Comparison of ENCODE assay signal across 17 cellular contexts in the genomic region with DNA sequence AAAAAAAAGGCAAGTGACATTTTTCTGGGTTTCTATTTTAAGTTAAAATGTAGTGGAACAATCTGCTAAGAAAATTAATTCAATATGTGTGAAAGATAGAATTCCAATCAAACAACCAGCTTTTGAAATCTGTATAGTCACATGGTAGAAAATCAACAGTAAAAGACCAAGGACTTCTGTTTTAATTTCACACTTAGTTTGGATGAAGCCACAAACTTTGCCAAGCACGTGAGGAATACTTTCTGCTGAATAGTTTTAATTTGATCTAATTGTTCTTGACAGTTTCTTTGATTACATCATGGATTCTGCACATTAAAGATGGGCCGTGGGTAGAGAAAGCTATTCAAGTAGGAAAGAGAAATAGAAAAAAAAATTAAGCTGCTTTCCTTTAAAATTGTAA.
DNase-seq lines count a peak whose midpoint lies in the region; ATAC-seq and TF ChIP-seq lines count a peak whose summit lies in the region.
"Had no signal": no experiment of that assay in that cellular context is flagged by ENCODE, and none has a peak within 500 bp of the region (broad histone marks: within the 10 kb centered on the region; RNA-seq: fewer than 3 reads in every experiment).

No MANE protein-coding gene starts in this region.

- no peaks in the 10 kb centered on the region for H3F3A ChIP-seq in GM23248 (ENCODE audit: insufficient read depth)

- in situ Hi-C loops in GM23248 (cut with MboI), result no loop called here

- H4K20me1 ChIP-seq in GM23248 (ENCODE audit: insufficient read depth), result no peaks in the 10 kb centered on the region

- H3K27ac ChIP-seq in GM23248 (no peak overlapping the region), SK-N-MC (0 out of 2 replicates have a peak overlapping the region, but pooled peaks have one; percentile 44)
- H3K27ac ChIP-seq: A549 had no signal

- ATAC-seq in GM18867 (IDR thresholded peaks at IDR 0.05; ENCODE audit: unreplicated experiment), result no peak
- ATAC-seq: A549 had no signal

- H3K36me3 ChIP-seq in GM23248 (ENCODE audit: low read depth) (no peaks in the 10 kb centered on the region), SK-N-MC (ENCODE audit: insufficient read depth, low read length) (no peaks in the 10 kb centered on the region)
- H3K36me3 ChIP-seq: HAP-1 had no signal

- WGBS in GM23248 (ENCODE audit: low coverage in 1 of 2, low lambda C conversion rate in 2 of 2, missing lambda C conversion rate in 2 of 2), 2 experiments, result 26 to 28% methylated on average over 2 of the region's 2 CpGs

- H3K9me2 ChIP-seq in GM23248 (ENCODE audit: insufficient read depth), result no peaks in the 10 kb centered on the region

- no peaks in the 10 kb centered on the region for H3K9me3 ChIP-seq in GM23248 (ENCODE audit: low read depth)
- H3K9me3 ChIP-seq in SK-N-MC (ENCODE audit: low read depth, low read length), result no peaks in the 10 kb centered on the region
- H3K9me3 ChIP-seq: A549, Caco-2, HAP-1 had no signal

- H3K4me3 ChIP-seq in AG10803 (ENCODE audit: low read length) (no peak overlapping the region), GM23248 (no peak overlapping the region), SK-N-MC (no peak overlapping the region)
- H3K4me3 ChIP-seq: A549, HAP-1 had no signal

- peak; percentile 52 for DNase-seq in AG10803 (ENCODE audit: low read depth)
- no peak for DNase-seq in GM23248
- DNase-seq in SK-N-MC (ENCODE audit: low read depth, low spot score), result no peak
- DNase-seq in putamen (ENCODE audit: low spot score), result peak; percentile 43
- DNase-seq in NCI-H2107 treated with DMSO at 0.1 percent for 48 hours (lab: John Stamatoyannopoulos, UW; ENCODE audit: unreplicated experiment), result no peak
- no peak for DNase-seq in activated CD4-positive, CD25-positive, alpha-beta regulatory T cell treated with anti-CD3 and anti-CD28 coated beads, Interleukin-2, amount 50 U/mL, for 72 hours
- DNase-seq: 8988T; ACHN; C1 segment of cervical spinal cord; Caco-2; CD4-positive, alpha-beta memory T cell; DMS153; DND-41; GOT3 had no signal

- H3K9ac ChIP-seq in GM23248, result no peak overlapping the region
- H3K9ac ChIP-seq in SK-N-MC (ENCODE audit: insufficient read length), result no peak overlapping the region

- H3K27me3 ChIP-seq in GM23248 (replicated peaks; ENCODE audit: insufficient read depth), result no peaks in the 10 kb centered on the region

- no peak overlapping the region for H3K4me2 ChIP-seq in GM23248 (ENCODE audit: unreplicated experiment)
- H3K4me2 ChIP-seq: A549 had no signal

- no peaks in the 10 kb centered on the region for H3K79me2 ChIP-seq in GM23248 (ENCODE audit: insufficient read depth)

- H2AFZ ChIP-seq in GM23248, result 0 out of 2 replicates have a peak overlapping the region, but pooled peaks have one; percentile 9

- TF ChIP-seq CTCF in AG10803 (conservative IDR thresholded peaks at IDR 0.05; ENCODE audit: low read length), result no peak

- no peaks in the 10 kb centered on the region for H3K4me1 ChIP-seq in GM23248 (ENCODE audit: insufficient read depth)
- H3K4me1 ChIP-seq: A549, Caco-2 had no signal

Comparison
In these comparisons a context has a peak if more than half of its experiments do, and no peak if none do; other contexts are left out.
1. DNase-seq: peak in AG10803 (single experiment) and putamen (single experiment); none in GM23248 (single experiment), SK-N-MC (single experiment), NCI-H2107 treated with DMSO at 0.1 percent for 48 hours (single experiment) and activated CD4-positive, CD25-positive, alpha-beta regulatory T cell treated with anti-CD3 and anti-CD28 coated beads, Interleukin-2, amount 50 U/mL, for 72 hours (single experiment).